1 cellular context compared by ENCODE assay signal in the genomic region with DNA sequence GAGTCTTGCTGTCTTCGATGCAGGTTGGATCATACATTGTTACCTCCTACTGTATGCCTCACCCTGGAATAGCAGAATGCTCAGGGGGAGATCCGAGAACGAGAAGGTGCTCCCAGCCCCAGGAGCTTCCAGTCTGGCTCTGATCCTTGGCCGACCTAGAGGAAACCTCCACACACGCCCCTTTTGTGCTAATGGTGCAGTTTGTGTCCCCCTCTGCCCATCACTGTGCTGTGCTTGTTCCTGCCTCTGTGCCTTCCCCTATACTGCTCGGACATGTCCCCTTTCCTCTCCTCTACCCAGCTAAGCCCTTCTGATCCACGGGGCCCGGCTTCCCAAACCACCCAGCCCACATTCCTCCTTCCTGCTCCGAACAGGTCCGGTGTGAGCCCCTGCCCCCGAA.
TF ChIP-seq lines count a peak whose summit lies in the region.

No MANE protein-coding gene starts in this region.

TF ChIP-seq in H1, 55 proteins besides CTCF, POLR2A, EP300 and RAD21:
- TF ChIP-seq JUND (IDR thresholded peaks at IDR 0.05; ENCODE audit: low read length), result no peak
